ENCODE assay signal across 29 cellular contexts in the genomic region with DNA sequence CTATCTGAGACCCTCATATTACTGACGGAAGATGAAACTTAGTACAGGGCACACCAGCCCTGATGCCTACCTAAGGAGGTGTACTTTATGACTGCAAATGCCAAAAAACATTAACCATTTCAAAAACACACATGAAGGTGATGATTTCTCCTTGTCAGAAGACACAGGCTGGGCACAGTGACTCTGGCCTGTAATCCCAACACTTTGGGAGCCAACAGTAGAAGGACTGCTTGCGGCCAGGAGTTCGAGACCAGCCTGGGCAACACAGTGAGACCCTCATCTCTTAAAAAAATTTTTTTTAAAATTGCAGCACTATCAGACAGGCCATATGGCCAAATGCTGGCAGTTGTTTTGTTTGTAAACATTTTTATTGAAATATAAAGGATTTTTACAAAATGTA.
DNase-seq lines count a peak whose midpoint lies in the region; ATAC-seq, FAIRE-seq and TF ChIP-seq lines count a peak whose summit lies in the region.
"Had no signal": no experiment of that assay in that cellular context is flagged by ENCODE, and none has a peak within 500 bp of the region (broad histone marks: within the 10 kb centered on the region; RNA-seq: fewer than 3 reads in every experiment).

No MANE protein-coding gene starts in this region.

- no peak for FAIRE-seq in astrocyte (lab: Jason Lieb, UNC)
- FAIRE-seq: GM12891, islet of Langerhans had no signal

- H3K27ac ChIP-seq in GM23338 (ENCODE audit: low read depth), result no peak overlapping the region
- H3K27ac ChIP-seq in astrocyte (ENCODE audit: low read depth, low read length), result peak overlapping the region; percentile 86
- H3K27ac ChIP-seq in stomach, result peak overlapping the region in 3 of 5 donors; percentile 10 to 81 (median 72)
- H3K27ac ChIP-seq: epithelial cell of prostate, HL-60, WERI-Rb-1 had no signal

- intact Hi-C loops in stomach (cut with DNase I; ENCODE audit: low total_unique reads), result no loop called here

- H3K36me3 ChIP-seq in GM23338 (ENCODE audit: insufficient read depth) (peaks cover 13% of the 10 kb centered on the region), astrocyte (ENCODE audit: insufficient read depth, low read length) (no peaks in the 10 kb centered on the region), stomach (peaks cover 0 to 6% (median 4%) of the 10 kb centered on the region in 4 donors)
- H3K36me3 ChIP-seq: thoracic aorta, WERI-Rb-1 had no signal

- peaks cover 4% of the 10 kb centered on the region; the same call in 1 of the 2 replicates for H3K9me2 ChIP-seq in GM23338 (ENCODE audit: insufficient read depth)

- 92 to 96% (median 93%) methylated on average over 3 of the region's 3 CpGs for WGBS in stomach, 5 donors

- no peak for ATAC-seq in GM23338
- ATAC-seq: T-cell had no signal

- H3K36me3 Mint-ChIP-seq in GM23338 (ENCODE audit: low read depth), result peaks cover 74% of the 10 kb centered on the region
- H3K36me3 Mint-ChIP-seq in astrocyte (ENCODE audit: low read depth, unreplicated experiment), result peaks cover 17% of the 10 kb centered on the region
- peaks cover 8% of the 10 kb centered on the region for H3K36me3 Mint-ChIP-seq in glutamatergic neuron (ENCODE audit: unreplicated experiment)

- H3K9me3 ChIP-seq in astrocyte (ENCODE audit: insufficient read depth, low read depth, low read length) (no peaks in the 10 kb centered on the region), stomach (peaks cover 0 to under 1% (median 0%) of the 10 kb centered on the region in 4 donors)
- H3K9me3 ChIP-seq: thoracic aorta had no signal

- H3K4me3 ChIP-seq in GM23338, result no peak overlapping the region
- H3K4me3 ChIP-seq in astrocyte (ENCODE audit: insufficient read depth, low read depth, low read length), result no peak overlapping the region
- H3K4me3 ChIP-seq in stomach, result no peak overlapping the region
- H3K4me3 ChIP-seq: smooth muscle cell, thoracic aorta had no signal

- H3F3A ChIP-seq in GM23338 (replicated peaks; ENCODE audit: low read depth), result no peaks in the 10 kb centered on the region

- TF ChIP-seq CTCF in GM23338 (conservative IDR thresholded peaks at IDR 0.05; ENCODE audit: low read depth in 2 of 2), result no peak
- TF ChIP-seq CTCF in astrocyte (IDR thresholded peaks at IDR 0.05; ENCODE audit: insufficient read depth, low read depth, low read length), result no peak
- no peak for TF ChIP-seq CTCF in glutamatergic neuron (IDR thresholded peaks at IDR 0.05; ENCODE audit: partially characterized antibody, unreplicated experiment)
- TF ChIP-seq CTCF in stomach (IDR thresholded peaks at IDR 0.05), result no peak
- TF ChIP-seq CTCF in GM10266 (IDR thresholded peaks at IDR 0.05; ENCODE audit: control insufficient read depth, insufficient read depth, low read depth, missing control alignments), result no peak

- H4K20me1 ChIP-seq in GM23338 (replicated peaks; ENCODE audit: insufficient read depth) (peaks cover 37% of the 10 kb centered on the region), astrocyte (ENCODE audit: insufficient read depth, low read length) (no peaks in the 10 kb centered on the region)

- H2AFZ ChIP-seq in GM23338, result no peak overlapping the region
- no peak overlapping the region for H2AFZ ChIP-seq in astrocyte (ENCODE audit: low read depth, low read length)

- no peak overlapping the region for H3K9ac ChIP-seq in astrocyte (ENCODE audit: low read length)

- H3K79me2 ChIP-seq in GM23338 (replicated peaks; ENCODE audit: insufficient read depth), result peaks cover 100% of the 10 kb centered on the region
- peaks cover 65% of the 10 kb centered on the region for H3K79me2 ChIP-seq in astrocyte (ENCODE audit: insufficient read depth, low read length)

- 0 out of 2 replicates have a peak overlapping the region, but pooled peaks have one; percentile 3 for H3K27ac Mint-ChIP-seq in GM23338
- peak overlapping the region; percentile 89 for H3K27ac Mint-ChIP-seq in astrocyte (ENCODE audit: unreplicated experiment)
- peak overlapping the region; percentile 35 for H3K27ac Mint-ChIP-seq in glutamatergic neuron (ENCODE audit: unreplicated experiment)
- H3K27ac Mint-ChIP-seq: activated CD4-positive, alpha-beta T cell treated with anti-CD3 and anti-CD28 coated beads, Interleukin-2, amount 10 ng/mL, durations not matched to agents 24 days and 14 days; activated T-cell treated with anti-CD3 and anti-CD28 coated beads, Interleukin-2, amount 50 U/mL, for 24 hours; T-cell had no signal

- no peak for TF ChIP-seq EP300 in stomach (IDR thresholded peaks at IDR 0.05)

- H3K4me1 Mint-ChIP-seq in GM23338 (peaks cover 71% of the 10 kb centered on the region), astrocyte (ENCODE audit: low read depth, unreplicated experiment) (peaks cover 72% of the 10 kb centered on the region), glutamatergic neuron (ENCODE audit: low read depth, unreplicated experiment) (peaks cover 50% of the 10 kb centered on the region)
- H3K4me1 Mint-ChIP-seq: naive B cell had no signal

- H3K4me1 ChIP-seq in GM23338 (ENCODE audit: insufficient read depth) (peaks cover 39% of the 10 kb centered on the region), astrocyte (ENCODE audit: insufficient read depth, low read length) (peaks cover 55% of the 10 kb centered on the region), stomach (peaks cover 41 to 91% (median 64%) of the 10 kb centered on the region in 4 donors)

- H3K4me3 Mint-ChIP-seq in GM23338 (no peak overlapping the region), astrocyte (ENCODE audit: unreplicated experiment) (peak overlapping the region; percentile 5), glutamatergic neuron (ENCODE audit: unreplicated experiment) (peak overlapping the region; percentile 31)
- H3K4me3 Mint-ChIP-seq: activated CD4-positive, alpha-beta T cell treated with anti-CD3 and anti-CD28 coated beads, Interleukin-2, amount 10 ng/mL, durations not matched to agents 24 days and 14 days; activated T-cell treated with anti-CD3 and anti-CD28 coated beads, Interleukin-2, amount 50 U/mL, for 24 hours; naive B cell; T-cell had no signal

- H3K4me2 ChIP-seq in GM23338, result no peak overlapping the region
- H3K4me2 ChIP-seq in astrocyte (ENCODE audit: low read length), result peak overlapping the region; percentile 1
- H3K4me2 ChIP-seq: smooth muscle cell had no signal

- peaks cover 11% of the 10 kb centered on the region for H3K27me3 Mint-ChIP-seq in GM23338 (ENCODE audit: insufficient read depth, low read depth, poor library complexity)
- H3K27me3 Mint-ChIP-seq in astrocyte (ENCODE audit: low read depth, unreplicated experiment), result no peaks in the 10 kb centered on the region
- H3K27me3 Mint-ChIP-seq in glutamatergic neuron (ENCODE audit: unreplicated experiment), result peaks cover 3% of the 10 kb centered on the region
- H3K27me3 Mint-ChIP-seq: activated CD4-positive, alpha-beta T cell treated with anti-CD3 and anti-CD28 coated beads, Interleukin-2, amount 10 ng/mL, durations not matched to agents 24 days and 14 days; activated T-cell treated with anti-CD3 and anti-CD28 coated beads, Interleukin-2, amount 50 U/mL, for 24 hours; T-cell had no signal

- TF ChIP-seq POLR2A in stomach (IDR thresholded peaks at IDR 0.05), result no peak

- DNase-seq in GM23338 (ENCODE audit: low spot score) (no peak), astrocyte (ENCODE audit: low read depth) (no peak), glutamatergic neuron (no peak), stomach (no peak), OCI-M2 (lab: John Stamatoyannopoulos, UW; ENCODE audit: unreplicated experiment) (no peak), GM10266 (ENCODE audit: extremely low spot score) (no peak)
- DNase-seq in stimulated activated CD4-positive, alpha-beta T cell treated with anti-CD3 and anti-CD28 coated beads, Interleukin-4, amount 100 ng/mL, for 24 hours, result no peak
- DNase-seq: activated CD4-positive, alpha-beta T cell treated with anti-CD3 and anti-CD28 coated beads, Interleukin-2, amount 10 ng/mL, durations not matched to agents 24 days and 14 days; activated T-cell treated with anti-CD3 and anti-CD28 coated beads, Interleukin-2, amount 50 U/mL, for 24 hours; DMS153; effector CD8-positive, alpha-beta T cell; HCEC 1CT; KG1; midbrain; naive B cell; NCI-H1930; NCI-H2171 treated with DMSO at 0.1 percent for 48 hours; NCI-H510A treated with DMSO at 0.1 percent for 48 hours; occipital lobe; retina; stimulated activated naive CD4-positive, alpha-beta T cell treated with Interleukin-2 at 50 U/mL for 16 hours; T-cell; WERI-Rb-1 had no signal

- H3K27me3 ChIP-seq in GM23338 (ENCODE audit: insufficient read depth) (no peaks in the 10 kb centered on the region), astrocyte (ENCODE audit: insufficient read depth, low read length) (no peaks in the 10 kb centered on the region), stomach (no peaks in the 10 kb centered on the region)

- H3K9me3 Mint-ChIP-seq in GM23338 (peaks cover 19% of the 10 kb centered on the region), astrocyte (ENCODE audit: unreplicated experiment) (peaks cover 5% of the 10 kb centered on the region), glutamatergic neuron (ENCODE audit: unreplicated experiment) (peaks cover 13% of the 10 kb centered on the region)

TF ChIP-seq in GM23338, 12 proteins besides CTCF, POLR2A, EP300 and RAD21:
- no peak for TF ChIP-seq NANOG (IDR thresholded peaks at IDR 0.05; ENCODE audit: borderline replicate concordance)
- TF ChIP-seq, protein P1, sequence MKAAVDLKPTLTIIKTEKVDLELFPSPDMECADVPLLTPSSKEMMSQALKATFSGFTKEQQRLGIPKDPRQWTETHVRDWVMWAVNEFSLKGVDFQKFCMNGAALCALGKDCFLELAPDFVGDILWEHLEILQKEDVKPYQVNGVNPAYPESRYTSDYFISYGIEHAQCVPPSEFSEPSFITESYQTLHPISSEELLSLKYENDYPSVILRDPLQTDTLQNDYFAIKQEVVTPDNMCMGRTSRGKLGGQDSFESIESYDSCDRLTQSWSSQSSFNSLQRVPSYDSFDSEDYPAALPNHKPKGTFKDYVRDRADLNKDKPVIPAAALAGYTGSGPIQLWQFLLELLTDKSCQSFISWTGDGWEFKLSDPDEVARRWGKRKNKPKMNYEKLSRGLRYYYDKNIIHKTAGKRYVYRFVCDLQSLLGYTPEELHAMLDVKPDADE (IDR thresholded peaks at IDR 0.05), result no peak
TF ChIP-seq in GM23338: peak in this region for 0.

Comparison
In these comparisons a context has a peak if more than half of its experiments do, and no peak if none do; other contexts are left out.
1. H3K27ac Mint-ChIP-seq: peak in every context shown above with its lines; median percentile 89 in astrocyte; 35 in glutamatergic neuron; 3 in GM23338.